ENCODE assay signal across 22 cellular contexts in genomic region chr4:52586069-52586468, GRCh38.
"Had no signal": no experiment of that assay in that cellular context is flagged by ENCODE, and none has a peak within 500 bp of the region (broad histone marks: within the 10 kb centered on the region; RNA-seq: fewer than 3 reads in every experiment).

No MANE protein-coding gene starts in this region.

- H3K27me3 ChIP-seq: body of pancreas, cardiac muscle cell, vagina had no signal

- ATAC-seq: activated T-helper 17 cell treated with anti-CD3 and anti-CD28 coated beads, Interleukin-2, amount 50 U/mL, for 72 hours; body of pancreas; sciatic nerve; T-cell had no signal

- H3K4me3 Mint-ChIP-seq: activated naive CD8-positive, alpha-beta T cell; activated T-helper 17 cell treated with anti-CD3 and anti-CD28 coated beads, Interleukin-2, amount 50 U/mL, for 72 hours; nephron progenitor cell; T-cell; T-helper 2 cell treated with Interferon-gamma antibody and Interleukin-4, amounts not matched to agents 5 μg/mL and 100 μg/mL, for 36 hours; type B pancreatic cell had no signal

- H3K4me1 ChIP-seq: body of pancreas, parathyroid adenoma, vagina had no signal

- H3K27me3 Mint-ChIP-seq: activated T-helper 17 cell treated with anti-CD3 and anti-CD28 coated beads, Interleukin-2, amount 50 U/mL, for 72 hours; type B pancreatic cell had no signal

- H3K9me3 ChIP-seq: body of pancreas, thoracic aorta, vagina had no signal

- H2AFZ ChIP-seq: parathyroid adenoma had no signal

- H3K79me2 ChIP-seq: parathyroid adenoma had no signal

- H3K9me3 Mint-ChIP-seq: activated T-helper 17 cell treated with anti-CD3 and anti-CD28 coated beads, Interleukin-2, amount 50 U/mL, for 72 hours; nephron progenitor cell; T-cell; T-helper 2 cell treated with Interferon-gamma antibody and Interleukin-4, amounts not matched to agents 5 μg/mL and 100 μg/mL, for 36 hours; type B pancreatic cell had no signal

- H3K9ac ChIP-seq: parathyroid adenoma had no signal

- H3K36me3 ChIP-seq: cardiac muscle cell, thoracic aorta, vagina, WERI-Rb-1 had no signal

- H3K36me3 Mint-ChIP-seq: activated naive CD8-positive, alpha-beta T cell; T-cell had no signal

- DNase-seq: activated naive CD4-positive, alpha-beta T cell; activated T-cell treated with anti-CD3 and anti-CD28 coated beads, Interleukin-2, amount 50 U/mL, for 1 hour; amniotic stem cell; body of pancreas; effector memory CD4-positive, alpha-beta T cell; foreskin melanocyte; hippocampal formation; kidney glomerular epithelial cell; nephron progenitor cell; stimulated activated CD4-positive, alpha-beta T cell treated with anti-CD3 and anti-CD28 coated beads, Interleukin-4, amount 100 ng/mL, for 24 hours; stimulated activated naive CD4-positive, alpha-beta T cell treated with Interleukin-2 at 50 U/mL for 16 hours; T-cell; WERI-Rb-1 had no signal

- H3K4me3 ChIP-seq: body of pancreas, cardiac muscle cell, thoracic aorta, vagina had no signal

- H3K27ac ChIP-seq: body of pancreas, cardiac muscle cell, parathyroid adenoma, vagina, WERI-Rb-1 had no signal
